8 cellular contexts compared by ENCODE assay signal in the genomic region with DNA sequence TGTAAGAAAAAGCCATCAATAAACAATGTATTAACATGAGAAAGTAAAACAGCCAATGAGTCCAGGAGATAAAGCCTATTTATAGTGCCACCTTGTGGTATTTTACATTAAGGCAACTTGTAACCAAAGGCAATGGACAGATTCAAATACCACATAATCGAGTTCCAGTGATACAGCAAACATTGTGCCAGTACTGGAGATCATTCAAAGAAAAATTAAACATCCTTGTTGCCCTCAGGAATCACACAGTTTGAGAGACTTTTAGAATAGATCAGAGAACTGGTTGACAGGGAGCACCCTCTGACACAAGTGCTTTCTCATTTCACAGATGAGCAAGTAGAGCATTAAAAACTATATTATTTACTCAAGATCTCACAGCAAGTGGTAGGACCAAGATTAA.
DNase-seq lines count a peak whose midpoint lies in the region; ATAC-seq and TF ChIP-seq lines count a peak whose summit lies in the region.

No MANE protein-coding gene starts in this region.

- ATAC-seq in GM18867 (IDR thresholded peaks at IDR 0.05; ENCODE audit: unreplicated experiment), result peak; percentile 70

- no peak overlapping the region for H3K4me2 ChIP-seq in KMS-11

- no peaks in the 10 kb centered on the region for H3K9me3 ChIP-seq in muscle layer of duodenum (ENCODE audit: control insufficient read depth in 1 of 2, low read length in 2 of 2)

- no peaks in the 10 kb centered on the region for H4K20me1 ChIP-seq in KMS-11 (ENCODE audit: insufficient read depth)

- H3K36me3 ChIP-seq in KMS-11 (ENCODE audit: insufficient read depth) (no peaks in the 10 kb centered on the region), muscle layer of duodenum (ENCODE audit: control insufficient read depth in 1 of 2, insufficient read depth in 2 of 2, low read length in 2 of 2) (no peaks in the 10 kb centered on the region)

- H3K4me3 ChIP-seq in KMS-11 (IDR thresholded peaks at IDR 0.05; ENCODE audit: insufficient read depth, low read depth, low read length), result no peak overlapping the region
- no peak overlapping the region for H3K4me3 ChIP-seq in muscle layer of duodenum (ENCODE audit: low read depth in 1 of 2, low read length in 2 of 2)

- H3K27ac ChIP-seq in C4-2B, result no peak overlapping the region
- H3K27ac ChIP-seq in KMS-11, result no peak overlapping the region
- H3K27ac ChIP-seq in muscle layer of duodenum (ENCODE audit: low read length), result peak overlapping the region; percentile 16

- TF ChIP-seq CTCF in C4-2B (conservative IDR thresholded peaks at IDR 0.05) (peak; percentile 89), KMS-11 (conservative IDR thresholded peaks at IDR 0.05; ENCODE audit: low read depth, low read length) (peak; percentile 63)

- peak; percentile 24 for DNase-seq in RPMI8226
- peak; percentile 55 for DNase-seq in epidermal melanocyte (ENCODE audit: insufficient read length, low spot score)
- DNase-seq in posterior vena cava (ENCODE audit: low spot score), result no peak
- no peak for DNase-seq in GOT3 (lab: John Stamatoyannopoulos, UW)

- H3K27me3 ChIP-seq in KMS-11 (ENCODE audit: insufficient read depth, low read depth) (no peaks in the 10 kb centered on the region), muscle layer of duodenum (ENCODE audit: low read depth, low read length) (no peaks in the 10 kb centered on the region)

- H3K4me1 ChIP-seq in KMS-11 (ENCODE audit: low read depth, poor library complexity, severe bottlenecking) (no peaks in the 10 kb centered on the region), muscle layer of duodenum (ENCODE audit: control insufficient read depth in 1 of 2, insufficient read depth in 2 of 2, low read length in 2 of 2) (no peaks in the 10 kb centered on the region)

- H3K79me2 ChIP-seq in KMS-11 (ENCODE audit: insufficient read depth, low read depth), result no peaks in the 10 kb centered on the region

- intact Hi-C loops in posterior vena cava (cut with DNase I), result loop anchor here in 1 of 2 donors (10.0 kb wide), 1 partner anchor 90 kb away; no protein-coding TSS in a partner anchor

- no peak overlapping the region for H2AFZ ChIP-seq in KMS-11 (ENCODE audit: low read depth)

- H3K9ac ChIP-seq in KMS-11, result no peak overlapping the region

Comparison
In these comparisons a context has a peak if more than half of its experiments do, and no peak if none do; other contexts are left out.
1. DNase-seq: peak in RPMI8226 (single experiment) and epidermal melanocyte (single experiment); none in posterior vena cava (single experiment) and GOT3 (single experiment).